1 cellular context compared by ENCODE assay signal in genomic region chr1:119714583-119714982, GRCh38.
TF ChIP-seq lines count a peak whose summit lies in the region.

No MANE protein-coding gene starts in this region.

TF ChIP-seq in HepG2, 621 proteins besides CTCF, POLR2A, EP300 and RAD21:
- no peak for TF ChIP-seq SMAD1 (CRISPR knock-in tag; IDR thresholded peaks at IDR 0.05; ENCODE audit: borderline replicate concordance, low read depth)
- no peak for TF ChIP-seq TCF12 (IDR thresholded peaks at IDR 0.05)
- no peak for TF ChIP-seq TCF12 (CRISPR knock-in tag; IDR thresholded peaks at IDR 0.05)
- TF ChIP-seq, protein P1, sequence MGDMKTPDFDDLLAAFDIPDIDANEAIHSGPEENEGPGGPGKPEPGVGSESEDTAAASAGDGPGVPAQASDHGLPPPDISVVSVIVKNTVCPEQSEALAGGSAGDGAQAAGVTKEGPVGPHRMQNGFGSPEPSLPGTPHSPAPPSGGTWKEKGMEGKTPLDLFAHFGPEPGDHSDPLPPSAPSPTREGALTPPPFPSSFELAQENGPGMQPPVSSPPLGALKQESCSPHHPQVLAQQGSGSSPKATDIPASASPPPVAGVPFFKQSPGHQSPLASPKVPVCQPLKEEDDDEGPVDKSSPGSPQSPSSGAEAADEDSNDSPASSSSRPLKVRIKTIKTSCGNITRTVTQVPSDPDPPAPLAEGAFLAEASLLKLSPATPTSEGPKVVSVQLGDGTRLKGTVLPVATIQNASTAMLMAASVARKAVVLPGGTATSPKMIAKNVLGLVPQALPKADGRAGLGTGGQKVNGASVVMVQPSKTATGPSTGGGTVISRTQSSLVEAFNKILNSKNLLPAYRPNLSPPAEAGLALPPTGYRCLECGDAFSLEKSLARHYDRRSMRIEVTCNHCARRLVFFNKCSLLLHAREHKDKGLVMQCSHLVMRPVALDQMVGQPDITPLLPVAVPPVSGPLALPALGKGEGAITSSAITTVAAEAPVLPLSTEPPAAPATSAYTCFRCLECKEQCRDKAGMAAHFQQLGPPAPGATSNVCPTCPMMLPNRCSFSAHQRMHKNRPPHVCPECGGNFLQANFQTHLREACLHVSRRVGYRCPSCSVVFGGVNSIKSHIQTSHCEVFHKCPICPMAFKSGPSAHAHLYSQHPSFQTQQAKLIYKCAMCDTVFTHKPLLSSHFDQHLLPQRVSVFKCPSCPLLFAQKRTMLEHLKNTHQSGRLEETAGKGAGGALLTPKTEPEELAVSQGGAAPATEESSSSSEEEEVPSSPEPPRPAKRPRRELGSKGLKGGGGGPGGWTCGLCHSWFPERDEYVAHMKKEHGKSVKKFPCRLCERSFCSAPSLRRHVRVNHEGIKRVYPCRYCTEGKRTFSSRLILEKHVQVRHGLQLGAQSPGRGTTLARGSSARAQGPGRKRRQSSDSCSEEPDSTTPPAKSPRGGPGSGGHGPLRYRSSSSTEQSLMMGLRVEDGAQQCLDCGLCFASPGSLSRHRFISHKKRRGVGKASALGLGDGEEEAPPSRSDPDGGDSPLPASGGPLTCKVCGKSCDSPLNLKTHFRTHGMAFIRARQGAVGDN (CRISPR knock-in tag; IDR thresholded peaks at IDR 0.05): no peak
- TF ChIP-seq SRF (IDR thresholded peaks at IDR 0.05; ENCODE audit: low read depth, low read length): no peak
- TF ChIP-seq ZNF263 (CRISPR knock-in tag; IDR thresholded peaks at IDR 0.05): peak; percentile 44; the same call in 1 of the 2 replicates
- no peak for TF ChIP-seq SPEN (CRISPR knock-in tag; IDR thresholded peaks at IDR 0.05; ENCODE audit: low read depth)
- no peak for TF ChIP-seq ATF1 (CRISPR knock-in tag; IDR thresholded peaks at IDR 0.05)
- TF ChIP-seq ZNF121 (CRISPR knock-in tag; IDR thresholded peaks at IDR 0.05): peak; percentile 92
- TF ChIP-seq ZBTB33 (CRISPR knock-in tag; IDR thresholded peaks at IDR 0.05): no peak
- no peak for TF ChIP-seq ZNF496 (CRISPR knock-in tag; IDR thresholded peaks at IDR 0.05; ENCODE audit: insufficient replicate concordance)
- TF ChIP-seq RBM22 (optimal IDR thresholded peaks at IDR 0.05; ENCODE audit: low read length): peak; percentile 34
- TF ChIP-seq SP2 (CRISPR knock-in tag; IDR thresholded peaks at IDR 0.05): no peak
- no peak for TF ChIP-seq ZNF879 (CRISPR knock-in tag; IDR thresholded peaks at IDR 0.05)
- no peak for TF ChIP-seq ZNF333 (CRISPR knock-in tag; IDR thresholded peaks at IDR 0.05; ENCODE audit: borderline replicate concordance)
- TF ChIP-seq PHF21A (CRISPR knock-in tag; IDR thresholded peaks at IDR 0.05): no peak
- TF ChIP-seq ZNF383 (CRISPR knock-in tag; IDR thresholded peaks at IDR 0.05; ENCODE audit: borderline replicate concordance): no peak
- no peak for TF ChIP-seq BRCA1 (CRISPR knock-in tag; IDR thresholded peaks at IDR 0.05)
- no peak for TF ChIP-seq FOXP1 (IDR thresholded peaks at IDR 0.05)
- no peak for TF ChIP-seq FOXP1 (CRISPR knock-in tag; IDR thresholded peaks at IDR 0.05)
- TF ChIP-seq HIVEP1 (CRISPR knock-in tag; IDR thresholded peaks at IDR 0.05): no peak
- no peak for TF ChIP-seq SNAI1 (CRISPR knock-in tag; IDR thresholded peaks at IDR 0.05; ENCODE audit: borderline replicate concordance)
- TF ChIP-seq GTF2F1 (IDR thresholded peaks at IDR 0.05; ENCODE audit: low read length): no peak
- no peak for TF ChIP-seq ZBTB25 (CRISPR knock-in tag; IDR thresholded peaks at IDR 0.05)
- no peak for TF ChIP-seq JARID2 (CRISPR knock-in tag; IDR thresholded peaks at IDR 0.05; ENCODE audit: insufficient replicate concordance)
- no peak for TF ChIP-seq ZFP41 (CRISPR knock-in tag; IDR thresholded peaks at IDR 0.05; ENCODE audit: borderline replicate concordance)
- TF ChIP-seq ZNF713 (CRISPR knock-in tag; IDR thresholded peaks at IDR 0.05): no peak
- TF ChIP-seq ZNF160 (CRISPR knock-in tag; IDR thresholded peaks at IDR 0.05): no peak
- TF ChIP-seq ZNF281 (CRISPR knock-in tag; IDR thresholded peaks at IDR 0.05; ENCODE audit: borderline replicate concordance): peak; percentile 26; the same call in 1 of the 2 replicates
- TF ChIP-seq ZNF564 (CRISPR knock-in tag; IDR thresholded peaks at IDR 0.05): no peak
